10 cellular contexts compared by ENCODE assay signal in genomic region chr7:45888185-45888992, GRCh38. TPM values are rescaled to one million over a fixed set of nuclear protein-coding genes. Genes with fewer than 3 reads are reported as not detected.
A peak's percentile ranks its signal among the peaks of the same experiment; 100 is the strongest.
DNase-seq lines count a peak whose midpoint lies in the region; ATAC-seq and TF ChIP-seq lines count a peak whose summit lies in the region.
"Had no signal": no experiment of that assay in that cellular context is flagged by ENCODE, and none has a peak within 500 bp of the region (broad histone marks: within the 10 kb centered on the region; RNA-seq: fewer than 3 reads in every experiment).

TSS of gene IGFBP1 (plus strand) at chr7:45888488. CDS start at chr7:45888653, 165 bp downstream.

- peaks cover 74% of the 10 kb centered on the region for H3K27me3 Mint-ChIP-seq in brain

- peaks cover 0 to 11% of the 10 kb centered on the region in 2 donors for H3K4me1 ChIP-seq in thoracic aorta (ENCODE audit: control insufficient read depth in 1 of 2, low read depth in 2 of 2)

- peak within 1 kb of the TSS; percentile 56 for H3K4me3 ChIP-seq in thoracic aorta

- H3K4me3 Mint-ChIP-seq in brain = peak within 1 kb of the TSS; percentile 64 to 82 (median 79)
- H3K4me3 Mint-ChIP-seq: activated B cell treated with CpG ODN at 0.5 μM for 24 hours had no signal

- H3K9me3 ChIP-seq in thoracic aorta = no peaks in the 10 kb centered on the region

- peaks cover 8% of the 10 kb centered on the region for H3K4me1 Mint-ChIP-seq in brain
- H3K4me1 Mint-ChIP-seq: activated B cell treated with CpG ODN at 0.5 μM for 24 hours, CD14-positive monocyte had no signal

- H3K27me3 ChIP-seq in thoracic aorta (replicated peaks; ENCODE audit: insufficient read depth) = peaks cover 8% of the 10 kb centered on the region

- H3K27ac Mint-ChIP-seq in brain = no peak within 1 kb of the TSS
- H3K27ac Mint-ChIP-seq: activated B cell treated with CpG ODN at 0.5 μM for 24 hours, CD14-positive monocyte had no signal

- H3K9me3 Mint-ChIP-seq in brain = no peaks in the 10 kb centered on the region
- H3K9me3 Mint-ChIP-seq: activated B cell treated with CpG ODN at 0.5 μM for 24 hours had no signal

- peak; percentile 11 for ATAC-seq in thoracic aorta (ENCODE audit: insufficient number of reproducible peaks, low FRiP score, low read depth)

- no peak within 1 kb of the TSS for H3K27ac ChIP-seq in thoracic aorta

- H3K36me3 Mint-ChIP-seq in brain = no peaks in the 10 kb centered on the region
- H3K36me3 Mint-ChIP-seq: CD14-positive monocyte had no signal

- no peak for TF ChIP-seq CTCF in brain (conservative IDR thresholded peaks at IDR 0.05)
- TF ChIP-seq CTCF in thoracic aorta (IDR thresholded peaks at IDR 0.05) = no peak

- H3K36me3 ChIP-seq in thoracic aorta = no peaks in the 10 kb centered on the region

- DNase-seq in NCI-H748 (lab: John Stamatoyannopoulos, UW; ENCODE audit: unreplicated experiment) (peak; percentile 75), NCI-H748 treated with DMSO at 0.1 percent for 48 hours (lab: John Stamatoyannopoulos, UW) (no peak), islet precursor cell (peak; percentile 65), thoracic aorta (ENCODE audit: low spot score) (no peak), LoVo (ENCODE audit: low spot score) (no peak), GDM1 (lab: John Stamatoyannopoulos, UW) (no peak), NCI-H2107 treated with DMSO at 0.1 percent for 48 hours (lab: John Stamatoyannopoulos, UW; ENCODE audit: unreplicated experiment) (no peak)
- DNase-seq: activated B cell treated with CpG ODN at 0.5 μM for 24 hours had no signal

RNA-seq across cellular contexts. Expression of gene IGFBP1, which starts in this region (rescaled TPM):
- polyA plus RNA-seq in brain (ENCODE audit: insufficient read depth, low read depth, low replicate concordance) = 0.81 TPM
- total RNA-seq in thoracic aorta = not detected
- total RNA-seq: activated B cell treated with CpG ODN at 0.5 μM for 24 hours had no signal
- polyA plus RNA-seq: CD14-positive monocyte had no signal

Comparison
In these comparisons a context has a peak if more than half of its experiments do, and no peak if none do; other contexts are left out.
1. DNase-seq: peak in NCI-H748 (single experiment) and islet precursor cell (single experiment); none in NCI-H748 treated with DMSO at 0.1 percent for 48 hours (single experiment), thoracic aorta (single experiment), LoVo (single experiment), GDM1 (single experiment) and NCI-H2107 treated with DMSO at 0.1 percent for 48 hours (single experiment).
2. Peak in ATAC-seq and H3K4me3 ChIP-seq in thoracic aorta; RNA of the gene not detected or under 1 TPM.